In genomic region chr1:26907071-26907922, GRCh38 we compare ENCODE assay signal across 1 cellular context.
TF ChIP-seq lines count a peak whose summit lies in the region.

No MANE protein-coding gene starts in this region.

TF ChIP-seq in endothelial cell of umbilical vein, 7 proteins besides CTCF, POLR2A, EP300 and RAD21:
- TF ChIP-seq POLR2AphosphoS5 (IDR thresholded peaks at IDR 0.05; ENCODE audit: insufficient read depth, low read depth, low read length), result no peak
- TF ChIP-seq JUN (IDR thresholded peaks at IDR 0.05; ENCODE audit: borderline replicate concordance, insufficient read depth, insufficient read length, low read depth), result peak; percentile 20
- peak; percentile 83 for TF ChIP-seq FOS (IDR thresholded peaks at IDR 0.05; ENCODE audit: borderline replicate concordance, insufficient read depth, low read length)
